18 cellular contexts compared by ENCODE assay signal in the genomic region with DNA sequence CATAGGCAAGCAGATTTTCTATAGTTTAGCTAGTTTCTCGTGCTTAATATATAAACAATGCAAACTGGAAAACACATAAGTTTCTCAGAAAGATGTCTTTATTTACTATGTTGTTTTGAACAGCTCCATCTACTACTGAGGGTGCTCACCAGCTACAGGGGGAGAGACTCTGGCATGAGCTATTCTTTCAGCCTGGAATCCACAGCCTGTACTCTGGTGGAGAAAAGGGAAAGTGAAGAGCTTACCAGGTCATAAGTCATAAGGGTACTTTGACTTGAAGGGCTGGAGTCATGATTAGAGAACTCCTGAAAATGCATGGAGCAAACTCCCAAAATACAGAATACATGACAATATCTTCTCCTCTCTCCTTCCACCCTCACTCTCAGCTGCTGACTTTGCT. TPM values are rescaled to one million over a fixed set of nuclear protein-coding genes. Genes with fewer than 3 reads are reported as not detected.
A peak's percentile ranks its signal among the peaks of the same experiment; 100 is the strongest.
DNase-seq lines count a peak whose midpoint lies in the region; FAIRE-seq and TF ChIP-seq lines count a peak whose summit lies in the region.
"Had no signal": no experiment of that assay in that cellular context is flagged by ENCODE, and none has a peak within 500 bp of the region (broad histone marks: within the 10 kb centered on the region; RNA-seq: fewer than 3 reads in every experiment).

No MANE protein-coding gene starts in this region.

- no peak overlapping the region for H3K14ac ChIP-seq in neuronal stem cell (ENCODE audit: low read length)

- H3K27me3 ChIP-seq in osteoblast (ENCODE audit: insufficient read depth, low read length) (no peaks in the 10 kb centered on the region), neuronal stem cell (ENCODE audit: control insufficient read depth in 3 of 3, insufficient read depth in 3 of 3, low read depth in 1 of 3, low read length in 3 of 3) (no peaks in the 10 kb centered on the region)
- H3K27me3 ChIP-seq: SJSA1 had no signal

- H3K4me1 ChIP-seq in osteoblast (ENCODE audit: insufficient read depth, low read length), result peaks cover 38% of the 10 kb centered on the region
- H3K4me1 ChIP-seq in neuronal stem cell (ENCODE audit: control insufficient read depth in 2 of 2, insufficient read depth in 1 of 2, low read depth in 1 of 2, low read length in 2 of 2), result peaks cover 0 to 4% of the 10 kb centered on the region in 2 donors

- H3K4me2 ChIP-seq in osteoblast (ENCODE audit: insufficient read depth, low read length) (peak overlapping the region; percentile 35), neuronal stem cell (ENCODE audit: insufficient read depth, low read length, poor library complexity, severe bottlenecking) (no peak overlapping the region)

- no peak for TF ChIP-seq CTCF in osteoblast (IDR thresholded peaks at IDR 0.05; ENCODE audit: extremely low read depth, low read depth, low read length)

- H4K20me1 ChIP-seq in osteoblast (ENCODE audit: insufficient read depth, low read length), result no peaks in the 10 kb centered on the region

- H2BK5ac ChIP-seq in neuronal stem cell (ENCODE audit: low read length), result no peak overlapping the region

- H3K79me1 ChIP-seq in neuronal stem cell (ENCODE audit: low read depth, low read length), result no peaks in the 10 kb centered on the region

- no peaks in the 10 kb centered on the region for H3K79me2 ChIP-seq in osteoblast (ENCODE audit: insufficient read depth, low read length)

- H2BK15ac ChIP-seq in neuronal stem cell (ENCODE audit: low read length), result no peak overlapping the region

- H4K91ac ChIP-seq in neuronal stem cell (ENCODE audit: low read depth, low read length, poor library complexity), result no peak overlapping the region

- DNase-seq in OCI-M1 (lab: John Stamatoyannopoulos, UW), result peak; percentile 51
- DNase-seq in cerebellar cortex (ENCODE audit: low spot score), result peak; percentile 18
- DNase-seq in osteoblast (ENCODE audit: insufficient read length, low spot score, missing footprints), result peak; percentile 77
- DNase-seq in neuronal stem cell (ENCODE audit: low spot score), result no peak
- DNase-seq in activated T-cell treated with anti-CD3 and anti-CD28 coated beads, Interleukin-2, amount 50 U/mL, for 1 hour, result no peak
- no peak for DNase-seq in HCEC 1CT
- DNase-seq in KBM-7, result no peak
- DNase-seq: DMS53; GDM1; NCI-H1048; NCI-H146; NCI-H2081 treated with DMSO at 0.1 percent for 48 hours; NCI-H2227 treated with DMSO at 0.1 percent for 48 hours; NCI-H526; NK-92 treated with Interleukin-12 subunit alpha and Interleukin-12 subunit beta, amount 100 ng/mL, for 24 hours had no signal

- H3K27ac ChIP-seq in osteoblast (ENCODE audit: low read depth, low read length) (no peak overlapping the region), neuronal stem cell (replicated peaks; ENCODE audit: low read length) (no peak overlapping the region)
- H3K27ac ChIP-seq: SJSA1 had no signal

- H3K4me3 ChIP-seq in osteoblast (ENCODE audit: insufficient read depth, low read length) (no peak overlapping the region), neuronal stem cell (ENCODE audit: low read length in 2 of 2) (no peak overlapping the region)
- H3K4me3 ChIP-seq: SJSA1 had no signal

- in situ Hi-C loops in KBM-7 (cut with MboI; ENCODE audit: low pct_unique_long_range_greater_than_20kb, low sequenced_read_pairs), result no loop called here

- FAIRE-seq in G401.6 (lab: Jason Lieb, UNC), result peak; percentile 78
- FAIRE-seq: A204.1 had no signal

- H2BK120ac ChIP-seq in neuronal stem cell (ENCODE audit: low read depth, low read length), result no peak overlapping the region

- no CpG with 5 or more reads among the region's 1 CpG for WGBS in neuronal stem cell (ENCODE audit: extremely low coverage in 2 of 2, insufficient read length in 2 of 2, insufficient replicate concordance in 1 of 2), 2 donors

- no peak overlapping the region for H3K18ac ChIP-seq in neuronal stem cell (ENCODE audit: low read length)

- H3K36me3 ChIP-seq in osteoblast (ENCODE audit: insufficient read depth, low read length), result no peaks in the 10 kb centered on the region
- no peaks in the 10 kb centered on the region for H3K36me3 ChIP-seq in neuronal stem cell (replicated peaks in 1 of 2; ENCODE audit: control insufficient read depth in 2 of 2, insufficient read depth in 2 of 2, low read length in 2 of 2)

- no peak overlapping the region for H3K4ac ChIP-seq in neuronal stem cell (ENCODE audit: low read length)

- H4K8ac ChIP-seq in neuronal stem cell (ENCODE audit: low read depth, low read length), result no peak overlapping the region

- no peak overlapping the region for H3K9ac ChIP-seq in neuronal stem cell (ENCODE audit: low read depth, low read length, poor library complexity)

- H2AK5ac ChIP-seq in neuronal stem cell (ENCODE audit: low read depth, low read length), result no peak overlapping the region

- H2BK12ac ChIP-seq in neuronal stem cell (ENCODE audit: low read length), result no peak overlapping the region

- H3K23ac ChIP-seq in neuronal stem cell (ENCODE audit: low read depth, low read length, poor library complexity), result no peak overlapping the region

- no peaks in the 10 kb centered on the region for H3K9me3 ChIP-seq in osteoblast (ENCODE audit: low read depth, low read length)
- no peaks in the 10 kb centered on the region for H3K9me3 ChIP-seq in neuronal stem cell (replicated peaks in 1 of 2; ENCODE audit: control insufficient read depth in 2 of 2, insufficient read depth in 1 of 2, low read depth in 1 of 2, low read length in 2 of 2)

- H2AFZ ChIP-seq in osteoblast (ENCODE audit: low read length) (peak overlapping the region; percentile 13), neuronal stem cell (ENCODE audit: low read length) (no peak overlapping the region)

RNA-seq across cellular contexts. Expression of gene AVEN, which starts 4.4 kb away (rescaled TPM):
- total RNA-seq in osteoblast, result 34.7 and 37.4 TPM in 2 replicates
- 7.1 TPM for polyA plus RNA-seq in neuronal stem cell (2013, experiment 1 of 2)
- 6.9 TPM for polyA plus RNA-seq in neuronal stem cell (2013, experiment 2 of 2)

RNA-seq across cellular contexts. Expression of gene EMC7, which starts 58.3 kb away (rescaled TPM):
- total RNA-seq in osteoblast, result 40.5 and 48.0 TPM in 2 replicates
- polyA plus RNA-seq in neuronal stem cell (2013, experiment 1 of 2), result 30.8 TPM
- 30.1 TPM for polyA plus RNA-seq in neuronal stem cell (2013, experiment 2 of 2)

RNA-seq across cellular contexts. Expression of gene PGBD4, which starts 58.5 kb away (rescaled TPM):
- total RNA-seq in osteoblast, result 1.8 and 2.1 TPM in 2 replicates
- 0.54 TPM for polyA plus RNA-seq in neuronal stem cell (2013, experiment 1 of 2)
- 0.48 TPM for polyA plus RNA-seq in neuronal stem cell (2013, experiment 2 of 2)

Comparison
In these comparisons a context has a peak if more than half of its experiments do, and no peak if none do; other contexts are left out.
1. DNase-seq: peak in OCI-M1 (single experiment), cerebellar cortex (single experiment) and osteoblast (single experiment); none in neuronal stem cell (single experiment), activated T-cell treated with anti-CD3 and anti-CD28 coated beads, Interleukin-2, amount 50 U/mL, for 1 hour (single experiment), HCEC 1CT (single experiment) and KBM-7 (single experiment).